Comparison of ENCODE assay signal across 9 cellular contexts in the genomic region with DNA sequence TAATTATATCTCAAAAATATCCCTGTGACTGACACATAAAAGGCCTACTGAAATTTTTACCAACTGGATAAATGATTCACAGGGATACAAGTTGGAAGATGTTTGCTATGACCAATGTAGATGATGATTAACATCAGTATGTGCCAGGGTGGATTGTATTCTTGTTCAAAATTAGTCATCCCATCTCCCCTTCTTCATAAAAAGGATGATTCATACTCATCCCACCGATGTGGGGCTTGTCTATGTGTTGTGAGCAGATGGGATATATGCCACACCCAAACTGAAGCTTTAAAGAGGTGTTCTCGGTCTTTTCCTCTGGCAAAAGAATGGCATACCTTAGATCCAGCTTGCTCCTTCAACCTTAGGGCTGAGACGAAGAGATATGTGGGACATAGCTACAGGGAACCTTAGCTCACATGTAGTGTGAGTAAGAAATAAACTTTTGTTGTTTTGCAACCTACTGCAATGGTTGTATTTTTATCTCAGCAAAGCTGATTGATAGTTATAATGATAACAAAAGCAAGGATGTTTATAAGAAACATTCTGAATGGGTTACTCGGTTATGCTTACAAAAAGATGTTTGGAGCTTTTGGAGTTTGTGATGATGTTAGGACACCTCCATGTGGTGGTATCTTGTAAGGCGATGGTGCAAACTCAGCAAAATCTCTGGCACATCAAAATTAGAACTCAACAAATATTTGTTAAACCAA. TPM values are rescaled to one million over a fixed set of nuclear protein-coding genes. Genes with fewer than 3 reads are reported as not detected.
DNase-seq lines count a peak whose midpoint lies in the region; ATAC-seq and TF ChIP-seq lines count a peak whose summit lies in the region.
"Had no signal": no experiment of that assay in that cellular context is flagged by ENCODE, and none has a peak within 500 bp of the region (broad histone marks: within the 10 kb centered on the region; RNA-seq: fewer than 3 reads in every experiment).

No MANE protein-coding gene starts in this region.

- H3K27ac ChIP-seq in C4-2B = no peak overlapping the region
- no peak overlapping the region for H3K27ac ChIP-seq in lower lobe of right lung

- peak; percentile 37 for DNase-seq in HK-2 (ENCODE audit: unreplicated experiment)
- peak; percentile 21 for DNase-seq in amniotic stem cell (lab: John Stamatoyannopoulos, UW)
- DNase-seq in lower lobe of right lung = no peak
- no peak for DNase-seq in KG1 (lab: John Stamatoyannopoulos, UW)
- DNase-seq in NCI-H187 (lab: John Stamatoyannopoulos, UW) = no peak
- DNase-seq: left cardiac atrium had no signal

- H3K27me3 ChIP-seq in lower lobe of right lung (ENCODE audit: low read depth) = no peaks in the 10 kb centered on the region

- H3K4me1 ChIP-seq in lower lobe of right lung = no peaks in the 10 kb centered on the region

- TF ChIP-seq CTCF in C4-2B (conservative IDR thresholded peaks at IDR 0.05) (peak; percentile 70), lower lobe of right lung (IDR thresholded peaks at IDR 0.05) (peak; percentile 28)

- H3K4me3 ChIP-seq in lower lobe of right lung = no peak overlapping the region

- intact Hi-C loops in lower lobe of right lung (cut with DNase I) = no loop called here

- no peaks in the 10 kb centered on the region for H3K36me3 ChIP-seq in lower lobe of right lung

- no peaks in the 10 kb centered on the region for H3K9me3 ChIP-seq in lower lobe of right lung

- peak; percentile 46 for ATAC-seq in GM19043 (IDR thresholded peaks at IDR 0.05; ENCODE audit: low read depth, unreplicated experiment)
- ATAC-seq in lower lobe of right lung = no peak
- no peak for ATAC-seq in GM19455 (IDR thresholded peaks at IDR 0.05; ENCODE audit: unreplicated experiment)

RNA-seq across cellular contexts. Expression of a gene that starts 29.4 kb away (rescaled TPM):
- 4.0 TPM for total RNA-seq in lower lobe of right lung

RNA-seq across cellular contexts. Expression of a gene that starts 29.6 kb away (rescaled TPM):
- 12.4 TPM for total RNA-seq in lower lobe of right lung

Comparison
In these comparisons a context has a peak if more than half of its experiments do, and no peak if none do; other contexts are left out.
1. DNase-seq: peak in HK-2 (single experiment) and amniotic stem cell (single experiment); none in lower lobe of right lung (single experiment), KG1 (single experiment) and NCI-H187 (0 of 2).